Comparison of ENCODE assay signal across 13 cellular contexts in the genomic region with DNA sequence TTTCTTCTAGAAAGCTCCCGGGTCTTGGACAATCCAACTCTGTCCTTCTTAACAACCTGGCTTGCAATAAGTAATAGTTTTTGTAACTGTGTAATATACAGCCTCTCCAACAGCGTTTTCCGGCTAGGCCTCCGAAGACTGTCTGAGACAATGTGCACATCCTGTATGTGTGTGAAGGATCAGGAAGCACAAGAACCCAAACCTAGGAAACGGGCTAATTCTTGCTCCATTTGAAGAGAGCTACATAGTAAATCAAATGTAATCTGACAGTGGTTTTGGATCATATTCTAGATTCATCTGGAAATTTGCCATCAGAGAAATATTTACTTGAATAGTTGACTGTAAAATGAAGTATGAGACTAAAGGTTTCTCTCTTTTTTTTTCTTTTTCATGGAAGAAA. TPM values are rescaled to one million over a fixed set of nuclear protein-coding genes. Genes with fewer than 3 reads are reported as not detected.
"Had no signal": no experiment of that assay in that cellular context is flagged by ENCODE, and none has a peak within 500 bp of the region (broad histone marks: within the 10 kb centered on the region; RNA-seq: fewer than 3 reads in every experiment).

No MANE protein-coding gene starts in this region.

- H3K4me1 Mint-ChIP-seq: activated naive CD4-positive, alpha-beta T cell treated with anti-CD3 and anti-CD28 coated beads, Interleukin-2, amount 50 U/mL, for 24 hours; nephron progenitor cell had no signal

- FAIRE-seq: urothelium cell line had no signal

- H3K9me3 ChIP-seq: thyroid gland had no signal

- H3K27ac Mint-ChIP-seq: activated naive CD4-positive, alpha-beta T cell treated with anti-CD3 and anti-CD28 coated beads, Interleukin-2, amount 50 U/mL, for 24 hours; activated T-cell treated with anti-CD3 and anti-CD28 coated beads, Interleukin-2, amount 50 U/mL, for 24 hours had no signal

- H3K4me3 Mint-ChIP-seq: activated naive CD4-positive, alpha-beta T cell treated with anti-CD3 and anti-CD28 coated beads, Interleukin-2, amount 50 U/mL, for 24 hours; activated T-cell treated with anti-CD3 and anti-CD28 coated beads, Interleukin-2, amount 50 U/mL, for 24 hours; nephron progenitor cell had no signal

- H3K4me1 ChIP-seq: thyroid gland had no signal

- DNase-seq: activated effector memory CD4-positive, alpha-beta T cell treated with Interleukin-2 at 50 U/mL for 16 hours; activated T-cell treated with anti-CD3 and anti-CD28 coated beads, Interleukin-2, amount 50 U/mL, for 24 hours; effector memory CD4-positive, alpha-beta T cell; foreskin fibroblast; islet precursor cell; left ventricle myocardium superior; mesenchymal stem cell; nephron progenitor cell; thyroid gland had no signal

- H3K9me3 Mint-ChIP-seq: activated naive CD4-positive, alpha-beta T cell treated with anti-CD3 and anti-CD28 coated beads, Interleukin-2, amount 50 U/mL, for 24 hours; activated T-cell treated with anti-CD3 and anti-CD28 coated beads, Interleukin-2, amount 50 U/mL, for 24 hours; nephron progenitor cell had no signal

- H3K4me3 ChIP-seq: coronary artery, thyroid gland had no signal

- ATAC-seq: left ventricle myocardium superior had no signal

- H3K27me3 ChIP-seq: thyroid gland had no signal

- H3K27me3 Mint-ChIP-seq: activated naive CD4-positive, alpha-beta T cell treated with anti-CD3 and anti-CD28 coated beads, Interleukin-2, amount 50 U/mL, for 24 hours; activated T-cell treated with anti-CD3 and anti-CD28 coated beads, Interleukin-2, amount 50 U/mL, for 24 hours had no signal

- H3K27ac ChIP-seq: coronary artery, thyroid gland had no signal

- H3K36me3 ChIP-seq: thyroid gland had no signal

RNA-seq across cellular contexts. Expression of gene GPR52, which starts 1.2 kb away (rescaled TPM):
- total RNA-seq: epithelial cell of proximal tubule had no signal
